Comparison of ENCODE assay signal across 8 cellular contexts in genomic region chr6:9878535-9878934, GRCh38.
"Had no signal": no experiment of that assay in that cellular context is flagged by ENCODE, and none has a peak within 500 bp of the region (broad histone marks: within the 10 kb centered on the region; RNA-seq: fewer than 3 reads in every experiment).

No MANE protein-coding gene starts in this region.

- ATAC-seq: GM12878 had no signal

- H3K4me3 ChIP-seq: GM12878 had no signal

- DNase-seq: GDM1, GF-D8 had no signal

- FAIRE-seq: G401.6, GM12878, GM12891, GM12892, GM18507, GM19239 had no signal
